8 cellular contexts compared by ENCODE assay signal in the genomic region with DNA sequence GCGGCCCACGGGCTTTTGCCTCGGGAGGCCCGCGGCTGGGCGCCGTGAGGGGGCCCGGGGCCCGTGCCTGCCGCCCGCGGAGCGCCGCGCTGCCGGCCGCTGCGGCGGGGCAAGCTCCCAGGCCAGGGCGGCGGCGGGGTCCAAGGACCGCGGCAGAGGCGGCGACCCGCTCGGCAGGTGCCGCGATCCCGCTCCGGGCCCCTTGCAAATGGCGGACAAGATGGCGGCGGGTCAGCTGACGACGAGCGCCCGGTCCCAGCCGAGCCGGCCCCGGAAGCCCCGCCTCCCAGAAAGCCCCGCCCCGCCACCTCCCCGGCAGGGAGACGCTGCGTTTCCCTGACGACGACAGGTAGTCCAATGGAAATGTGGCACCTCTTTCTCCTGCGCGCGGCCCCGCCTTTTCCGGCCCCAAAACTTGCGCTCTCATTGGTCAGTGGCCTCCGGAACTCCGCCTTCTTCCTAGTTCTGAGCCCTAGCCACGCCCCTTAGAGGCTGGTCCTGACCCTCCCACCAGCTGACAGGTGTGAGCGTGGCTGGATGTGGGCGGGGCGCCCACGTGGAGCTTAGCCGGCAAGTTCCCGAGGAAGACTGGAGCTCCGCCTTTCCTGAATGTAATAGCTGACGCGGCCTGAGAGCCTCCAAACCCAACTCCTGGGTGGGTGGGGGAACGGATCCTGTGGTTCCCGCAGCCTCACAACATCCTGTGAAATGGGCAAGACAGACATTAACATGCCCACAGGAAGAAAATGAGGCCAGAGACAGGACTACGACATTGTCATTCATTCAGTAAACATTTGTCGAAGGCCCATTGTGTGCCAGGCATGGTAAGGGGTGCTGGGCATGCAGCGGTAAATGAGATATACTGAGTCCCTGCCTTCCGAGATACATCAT. TPM values are rescaled to one million over a fixed set of nuclear protein-coding genes. Genes with fewer than 3 reads are reported as not detected.
A peak's percentile ranks its signal among the peaks of the same experiment; 100 is the strongest.
DNase-seq lines count a peak whose midpoint lies in the region; ATAC-seq and FAIRE-seq lines count a peak whose summit lies in the region.

Gene AP3D1 (minus strand): TSS at position 228 of the 891 bp plus-strand sequence. CDS start 232 bp downstream, outside the sequence.

- no peaks in the 10 kb centered on the region for H3K9me3 Mint-ChIP-seq in activated T-cell treated with anti-CD3 and anti-CD28 coated beads, Interleukin-2, amount 50 U/mL, for 72 hours

- H3K36me3 ChIP-seq in KOPT-K1 (ENCODE audit: insufficient read depth, low read length) = peaks cover 21% of the 10 kb centered on the region
- no peaks in the 10 kb centered on the region for H3K36me3 ChIP-seq in muscle layer of colon (ENCODE audit: insufficient read depth, low read length)

- H3K27ac Mint-ChIP-seq in activated T-cell treated with anti-CD3 and anti-CD28 coated beads, Interleukin-2, amount 50 U/mL, for 72 hours = peak within 1 kb of the TSS; percentile 88

- H3K4me3 Mint-ChIP-seq in activated T-cell treated with anti-CD3 and anti-CD28 coated beads, Interleukin-2, amount 50 U/mL, for 72 hours = peak within 1 kb of the TSS; percentile 82 to 91

- H3K27me3 ChIP-seq in muscle layer of colon (ENCODE audit: control insufficient read depth in 1 of 2, insufficient read depth in 2 of 2, low read length in 2 of 2) = no peaks in the 10 kb centered on the region

- H3K27me3 Mint-ChIP-seq in activated T-cell treated with anti-CD3 and anti-CD28 coated beads, Interleukin-2, amount 50 U/mL, for 72 hours (ENCODE audit: low read depth) = no peaks in the 10 kb centered on the region

- peak within 1 kb of the TSS; percentile 88 for H3K9ac ChIP-seq in muscle layer of colon (ENCODE audit: low read length)

- peaks cover 0 to 1% of the 10 kb centered on the region in 2 donors for H3K36me3 Mint-ChIP-seq in activated T-cell treated with anti-CD3 and anti-CD28 coated beads, Interleukin-2, amount 50 U/mL, for 72 hours (ENCODE audit: insufficient read depth in 2 of 2)

- peak; percentile 99 for DNase-seq in DMS79 (lab: John Stamatoyannopoulos, UW)
- peak; percentile 100 for DNase-seq in RCC 7860 (ENCODE audit: low spot score)
- DNase-seq in activated T-cell treated with anti-CD3 and anti-CD28 coated beads, Interleukin-2, amount 50 U/mL, for 72 hours = peak; percentile 100
- peak; percentile 100 for DNase-seq in stimulated activated CD8-positive, alpha-beta memory T cell treated with anti-CD3 and anti-CD28 coated beads, Interleukin-7, amount 100 ng/mL, for 24 hours (ENCODE audit: low read depth)

- H3K27ac ChIP-seq in KOPT-K1 (ENCODE audit: low read depth, low read length, poor library complexity, severe bottlenecking) (peak within 1 kb of the TSS; percentile 84), muscle layer of colon (ENCODE audit: low read depth, low read length) (peak within 1 kb of the TSS; percentile 94)

- H3K4me1 ChIP-seq in muscle layer of colon (ENCODE audit: insufficient read depth, low read length) = peaks cover 24% of the 10 kb centered on the region

- ATAC-seq in GM21786 (IDR thresholded peaks at IDR 0.05; ENCODE audit: unreplicated experiment) (peak; percentile 86), esophagus mucosa (peak; percentile 94)
- peak; percentile 90 to 93 for ATAC-seq in activated T-cell treated with anti-CD3 and anti-CD28 coated beads, Interleukin-2, amount 50 U/mL, for 72 hours (replicated peaks in 1 of 2)

- peaks cover 51% of the 10 kb centered on the region for H3K4me1 Mint-ChIP-seq in activated T-cell treated with anti-CD3 and anti-CD28 coated beads, Interleukin-2, amount 50 U/mL, for 72 hours (ENCODE audit: low read depth)

- H3K9me3 ChIP-seq in KOPT-K1 (ENCODE audit: insufficient read depth, low read length, poor library complexity, severe bottlenecking) = no peaks in the 10 kb centered on the region
- no peaks in the 10 kb centered on the region for H3K9me3 ChIP-seq in muscle layer of colon (ENCODE audit: low read length)

- H3K4me3 ChIP-seq in muscle layer of colon (ENCODE audit: low read depth in 1 of 2, low read length in 2 of 2) = peak within 1 kb of the TSS; percentile 74 to 83

- FAIRE-seq in RCC 7860 (lab: Jason Lieb, UNC) = peak; percentile 97

RNA-seq across cellular contexts. Expression of gene AP3D1, which starts in this region (rescaled TPM):
- total RNA-seq in activated T-cell treated with anti-CD3 and anti-CD28 coated beads, Interleukin-2, amount 50 U/mL, for 72 hours = 100 to 1,000 TPM; 111 to 114 TPM
- total RNA-seq in esophagus mucosa = 84.2 TPM

Comparison
In these comparisons a context has a peak if more than half of its experiments do, and no peak if none do; other contexts are left out.
1. Peak in every context shown above with its lines: DNase-seq, ATAC-seq, H3K4me3 ChIP-seq and H3K27ac ChIP-seq.